Comparison of ENCODE assay signal across 13 cellular contexts in the genomic region with DNA sequence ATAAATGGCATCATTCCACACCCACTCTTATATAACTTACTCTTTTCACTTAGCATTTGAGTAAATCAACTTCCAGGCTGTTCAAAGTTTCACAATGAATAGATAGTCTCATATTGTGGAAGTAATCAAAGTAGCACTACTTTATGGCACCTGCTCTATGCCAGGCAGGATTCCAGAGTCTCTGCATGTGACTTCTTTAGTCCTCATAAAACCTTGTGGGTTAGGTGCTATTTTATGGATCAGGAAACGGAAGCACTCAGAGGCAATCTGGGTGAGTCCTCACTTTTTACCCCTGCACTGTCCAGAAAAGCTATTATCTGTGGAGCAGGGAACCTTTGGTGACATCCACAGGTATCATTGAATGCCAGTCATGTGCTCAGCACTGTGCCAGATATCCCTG.
"Had no signal": no experiment of that assay in that cellular context is flagged by ENCODE, and none has a peak within 500 bp of the region (broad histone marks: within the 10 kb centered on the region; RNA-seq: fewer than 3 reads in every experiment).

No MANE protein-coding gene starts in this region.

- H3K36me3 ChIP-seq: esophagus squamous epithelium, gastroesophageal sphincter, upper lobe of left lung, uterus had no signal

- H3K4me1 ChIP-seq: gastroesophageal sphincter, upper lobe of left lung, uterus had no signal

- H3K27ac ChIP-seq: epithelial cell of prostate, esophagus squamous epithelium, gastroesophageal sphincter, upper lobe of left lung, uterus had no signal

- H3K9me3 ChIP-seq: esophagus squamous epithelium, gastroesophageal sphincter, upper lobe of left lung, uterus had no signal

- DNase-seq: effector memory CD8-positive, alpha-beta T cell; esophagus squamous epithelium; foreskin fibroblast; mesendoderm; naive thymus-derived CD8-positive, alpha-beta T cell; right cardiac atrium; stimulated activated CD4-positive, alpha-beta T cell treated with anti-CD3 and anti-CD28 coated beads, Interleukin-2, amount 100 ng/mL, for 48 hours; stimulated activated naive CD4-positive, alpha-beta T cell treated with Interleukin-2 at 50 U/mL for 16 hours; upper lobe of left lung; uterus had no signal

- H3K27me3 ChIP-seq: esophagus squamous epithelium, upper lobe of left lung, uterus had no signal

- H3K4me3 ChIP-seq: esophagus squamous epithelium, gastroesophageal sphincter, smooth muscle cell, upper lobe of left lung, uterus had no signal
